In the genomic region with DNA sequence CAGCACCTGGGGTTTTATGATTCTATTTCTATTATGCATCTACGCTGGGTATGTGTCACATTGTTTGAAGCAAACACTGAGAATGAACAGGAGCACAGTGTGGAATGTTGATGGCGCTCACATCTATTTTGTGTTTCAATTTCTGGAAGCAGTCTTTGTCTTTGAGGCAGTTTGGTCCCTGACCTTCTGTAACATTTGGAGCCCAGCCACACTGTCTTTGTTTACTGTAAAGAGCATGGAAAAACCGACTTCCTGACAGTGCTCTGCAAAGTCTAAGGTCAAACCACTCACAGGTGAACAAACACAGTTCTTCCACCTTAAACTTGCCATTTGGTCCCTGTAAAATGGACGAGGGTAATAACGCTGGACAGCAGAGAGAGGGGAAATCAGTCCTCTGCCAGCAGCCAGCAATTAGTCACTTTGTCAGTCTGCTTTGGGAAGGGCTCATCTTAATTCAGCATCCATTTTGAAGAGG, we compare ENCODE assay signal across 1 cellular context.
TF ChIP-seq lines count a peak whose summit lies in the region.

No MANE protein-coding gene starts in this region.

TF ChIP-seq in HepG2, 621 proteins besides CTCF, POLR2A, EP300 and RAD21 (continued from another document and continues in another):
- no peak for TF ChIP-seq ZBTB34 (CRISPR knock-in tag; IDR thresholded peaks at IDR 0.05)
- TF ChIP-seq ZNF205 (CRISPR knock-in tag; IDR thresholded peaks at IDR 0.05): peak; percentile 80
- no peak for TF ChIP-seq ZNF839 (CRISPR knock-in tag; IDR thresholded peaks at IDR 0.05; ENCODE audit: borderline replicate concordance)
- peak; percentile 67 for TF ChIP-seq XRCC5 (optimal IDR thresholded peaks at IDR 0.05; ENCODE audit: low read length)
- peak; percentile 90 for TF ChIP-seq ZNF609 (CRISPR knock-in tag; IDR thresholded peaks at IDR 0.05; ENCODE audit: borderline replicate concordance)
- TF ChIP-seq HDAC1 (CRISPR knock-in tag; IDR thresholded peaks at IDR 0.05): peak; percentile 52; the same call in 1 of the 2 replicates
- TF ChIP-seq KAT7 (CRISPR knock-in tag; IDR thresholded peaks at IDR 0.05; ENCODE audit: borderline replicate concordance): no peak
- TF ChIP-seq, protein P1, sequence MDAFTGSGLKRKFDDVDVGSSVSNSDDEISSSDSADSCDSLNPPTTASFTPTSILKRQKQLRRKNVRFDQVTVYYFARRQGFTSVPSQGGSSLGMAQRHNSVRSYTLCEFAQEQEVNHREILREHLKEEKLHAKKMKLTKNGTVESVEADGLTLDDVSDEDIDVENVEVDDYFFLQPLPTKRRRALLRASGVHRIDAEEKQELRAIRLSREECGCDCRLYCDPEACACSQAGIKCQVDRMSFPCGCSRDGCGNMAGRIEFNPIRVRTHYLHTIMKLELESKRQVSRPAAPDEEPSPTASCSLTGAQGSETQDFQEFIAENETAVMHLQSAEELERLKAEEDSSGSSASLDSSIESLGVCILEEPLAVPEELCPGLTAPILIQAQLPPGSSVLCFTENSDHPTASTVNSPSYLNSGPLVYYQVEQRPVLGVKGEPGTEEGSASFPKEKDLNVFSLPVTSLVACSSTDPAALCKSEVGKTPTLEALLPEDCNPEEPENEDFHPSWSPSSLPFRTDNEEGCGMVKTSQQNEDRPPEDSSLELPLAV (CRISPR knock-in tag; conservative IDR thresholded peaks at IDR 0.05; ENCODE audit: low read depth): no peak
- no peak for TF ChIP-seq KLF11 (CRISPR knock-in tag; IDR thresholded peaks at IDR 0.05)
- peak; percentile 49 for TF ChIP-seq ZEB1 (IDR thresholded peaks at IDR 0.05; ENCODE audit: insufficient replicate concordance, low read depth)
- TF ChIP-seq ZNF343 (CRISPR knock-in tag; IDR thresholded peaks at IDR 0.05): no peak
- TF ChIP-seq ZNF44 (CRISPR knock-in tag; IDR thresholded peaks at IDR 0.05): no peak
- 0 out of 2 replicates have a peak, but pooled peaks have one; percentile 31 for TF ChIP-seq MXD4 (CRISPR knock-in tag; IDR thresholded peaks at IDR 0.05)
- TF ChIP-seq SRSF4 (IDR thresholded peaks at IDR 0.05; ENCODE audit: low read depth, low read length, poor library complexity, severe bottlenecking): no peak
- peak; percentile 56; the same call in 1 of the 2 replicates for TF ChIP-seq ZNF792 (CRISPR knock-in tag; IDR thresholded peaks at IDR 0.05)
- TF ChIP-seq ZNF567 (CRISPR knock-in tag; IDR thresholded peaks at IDR 0.05; ENCODE audit: borderline replicate concordance): no peak
- peak; percentile 99 for TF ChIP-seq ZNF331 (CRISPR knock-in tag; IDR thresholded peaks at IDR 0.05)
- TF ChIP-seq ZNF264 (CRISPR knock-in tag; IDR thresholded peaks at IDR 0.05): peak; percentile 71; the same call in 1 of the 2 replicates
- TF ChIP-seq BRCA1 (CRISPR knock-in tag; IDR thresholded peaks at IDR 0.05): no peak
- TF ChIP-seq, protein P2, sequence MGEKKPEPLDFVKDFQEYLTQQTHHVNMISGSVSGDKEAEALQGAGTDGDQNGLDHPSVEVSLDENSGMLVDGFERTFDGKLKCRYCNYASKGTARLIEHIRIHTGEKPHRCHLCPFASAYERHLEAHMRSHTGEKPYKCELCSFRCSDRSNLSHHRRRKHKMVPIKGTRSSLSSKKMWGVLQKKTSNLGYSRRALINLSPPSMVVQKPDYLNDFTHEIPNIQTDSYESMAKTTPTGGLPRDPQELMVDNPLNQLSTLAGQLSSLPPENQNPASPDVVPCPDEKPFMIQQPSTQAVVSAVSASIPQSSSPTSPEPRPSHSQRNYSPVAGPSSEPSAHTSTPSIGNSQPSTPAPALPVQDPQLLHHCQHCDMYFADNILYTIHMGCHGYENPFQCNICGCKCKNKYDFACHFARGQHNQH (CRISPR knock-in tag; IDR thresholded peaks at IDR 0.05): peak; percentile 63; the same call in 1 of the 2 replicates
- TF ChIP-seq ZBTB20 (CRISPR knock-in tag; IDR thresholded peaks at IDR 0.05; ENCODE audit: borderline replicate concordance, low read depth): no peak
- TF ChIP-seq ZNF12 (CRISPR knock-in tag; IDR thresholded peaks at IDR 0.05): peak; percentile 94
- TF ChIP-seq PAXIP1 (CRISPR knock-in tag; conservative IDR thresholded peaks at IDR 0.05): peak; percentile 76
- peak; percentile 79 for TF ChIP-seq MIXL1 (CRISPR knock-in tag; IDR thresholded peaks at IDR 0.05)
- no peak for TF ChIP-seq ISX (CRISPR knock-in tag; conservative IDR thresholded peaks at IDR 0.05)
- TF ChIP-seq NR1H2 (CRISPR knock-in tag; IDR thresholded peaks at IDR 0.05; ENCODE audit: borderline replicate concordance, low read depth): no peak
- no peak for TF ChIP-seq NFYC (CRISPR knock-in tag; IDR thresholded peaks at IDR 0.05)
- no peak for TF ChIP-seq FOXP1 (IDR thresholded peaks at IDR 0.05)
- peak; percentile 68 for TF ChIP-seq FOXP1 (CRISPR knock-in tag; IDR thresholded peaks at IDR 0.05)
- TF ChIP-seq ZNF33B (CRISPR knock-in tag; IDR thresholded peaks at IDR 0.05): no peak
- TF ChIP-seq, protein P3, sequence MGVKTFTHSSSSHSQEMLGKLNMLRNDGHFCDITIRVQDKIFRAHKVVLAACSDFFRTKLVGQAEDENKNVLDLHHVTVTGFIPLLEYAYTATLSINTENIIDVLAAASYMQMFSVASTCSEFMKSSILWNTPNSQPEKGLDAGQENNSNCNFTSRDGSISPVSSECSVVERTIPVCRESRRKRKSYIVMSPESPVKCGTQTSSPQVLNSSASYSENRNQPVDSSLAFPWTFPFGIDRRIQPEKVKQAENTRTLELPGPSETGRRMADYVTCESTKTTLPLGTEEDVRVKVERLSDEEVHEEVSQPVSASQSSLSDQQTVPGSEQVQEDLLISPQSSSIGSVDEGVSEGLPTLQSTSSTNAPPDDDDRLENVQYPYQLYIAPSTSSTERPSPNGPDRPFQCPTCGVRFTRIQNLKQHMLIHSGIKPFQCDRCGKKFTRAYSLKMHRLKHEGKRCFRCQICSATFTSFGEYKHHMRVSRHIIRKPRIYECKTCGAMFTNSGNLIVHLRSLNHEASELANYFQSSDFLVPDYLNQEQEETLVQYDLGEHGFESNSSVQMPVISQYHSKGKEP (CRISPR knock-in tag; IDR thresholded peaks at IDR 0.05): no peak
- peak; percentile 55; the same call in 1 of the 2 replicates for TF ChIP-seq HNF1B (CRISPR knock-in tag; IDR thresholded peaks at IDR 0.05)
- TF ChIP-seq CHD4 (IDR thresholded peaks at IDR 0.05; ENCODE audit: borderline replicate concordance, low read length): no peak
- TF ChIP-seq TBX2 (CRISPR knock-in tag; IDR thresholded peaks at IDR 0.05; ENCODE audit: borderline replicate concordance): peak; percentile 56; the same call in 1 of the 2 replicates
- no peak; the same call in 1 of the 2 replicates for TF ChIP-seq ZNF816 (CRISPR knock-in tag; IDR thresholded peaks at IDR 0.05; ENCODE audit: borderline replicate concordance)
- peak; percentile 73; the same call in 1 of the 2 replicates for TF ChIP-seq MIER2 (CRISPR knock-in tag; IDR thresholded peaks at IDR 0.05)
- peak; percentile 73 for TF ChIP-seq ZMYM4 (CRISPR knock-in tag; IDR thresholded peaks at IDR 0.05)
- peak; percentile 77; the same call in 1 of the 2 replicates for TF ChIP-seq HMG20A (CRISPR knock-in tag; IDR thresholded peaks at IDR 0.05; ENCODE audit: borderline replicate concordance)
- TF ChIP-seq ZSCAN20 (CRISPR knock-in tag; IDR thresholded peaks at IDR 0.05; ENCODE audit: borderline replicate concordance): no peak
- no peak for TF ChIP-seq ZNF367 (CRISPR knock-in tag; IDR thresholded peaks at IDR 0.05; ENCODE audit: borderline replicate concordance)
- TF ChIP-seq ARNTL (CRISPR knock-in tag; IDR thresholded peaks at IDR 0.05): no peak
- TF ChIP-seq, protein P4, sequence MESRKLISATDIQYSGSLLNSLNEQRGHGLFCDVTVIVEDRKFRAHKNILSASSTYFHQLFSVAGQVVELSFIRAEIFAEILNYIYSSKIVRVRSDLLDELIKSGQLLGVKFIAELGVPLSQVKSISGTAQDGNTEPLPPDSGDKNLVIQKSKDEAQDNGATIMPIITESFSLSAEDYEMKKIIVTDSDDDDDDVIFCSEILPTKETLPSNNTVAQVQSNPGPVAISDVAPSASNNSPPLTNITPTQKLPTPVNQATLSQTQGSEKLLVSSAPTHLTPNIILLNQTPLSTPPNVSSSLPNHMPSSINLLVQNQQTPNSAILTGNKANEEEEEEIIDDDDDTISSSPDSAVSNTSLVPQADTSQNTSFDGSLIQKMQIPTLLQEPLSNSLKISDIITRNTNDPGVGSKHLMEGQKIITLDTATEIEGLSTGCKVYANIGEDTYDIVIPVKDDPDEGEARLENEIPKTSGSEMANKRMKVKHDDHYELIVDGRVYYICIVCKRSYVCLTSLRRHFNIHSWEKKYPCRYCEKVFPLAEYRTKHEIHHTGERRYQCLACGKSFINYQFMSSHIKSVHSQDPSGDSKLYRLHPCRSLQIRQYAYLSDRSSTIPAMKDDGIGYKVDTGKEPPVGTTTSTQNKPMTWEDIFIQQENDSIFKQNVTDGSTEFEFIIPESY (CRISPR knock-in tag; IDR thresholded peaks at IDR 0.05): no peak
- TF ChIP-seq SMYD3 (CRISPR knock-in tag; IDR thresholded peaks at IDR 0.05): peak; percentile 44; the same call in 1 of the 2 replicates
- no peak for TF ChIP-seq ZNF644 (CRISPR knock-in tag; IDR thresholded peaks at IDR 0.05; ENCODE audit: low read depth)
- TF ChIP-seq MED1 (CRISPR knock-in tag; IDR thresholded peaks at IDR 0.05): 0 out of 2 replicates have a peak, but pooled peaks have one; percentile 33
